In genomic region chr12:15278816-15279658, GRCh38 we compare ENCODE assay signal across 10 cellular contexts. TPM values are rescaled to one million over a fixed set of nuclear protein-coding genes. Genes with fewer than 3 reads are reported as not detected.
DNase-seq lines count a peak whose midpoint lies in the region; ATAC-seq, FAIRE-seq and TF ChIP-seq lines count a peak whose summit lies in the region.
"Had no signal": no experiment of that assay in that cellular context is flagged by ENCODE, and none has a peak within 500 bp of the region (broad histone marks: within the 10 kb centered on the region; RNA-seq: fewer than 3 reads in every experiment).

No MANE protein-coding gene starts in this region.

- peak; percentile 80 for ATAC-seq in HG02642 (IDR thresholded peaks at IDR 0.05; ENCODE audit: poor library complexity, unreplicated experiment)
- ATAC-seq in pancreas = peak; percentile 61 to 89 (median 82)

- no peaks in the 10 kb centered on the region for H3K36me3 ChIP-seq in pancreas

- H3K27ac ChIP-seq in pancreas = peak overlapping the region in 3 of 4 donors; percentile 65 to 77 (median 72)
- H3K27ac ChIP-seq: HL-60 had no signal

- no peaks in the 10 kb centered on the region for H3K9me3 ChIP-seq in pancreas

- no peak overlapping the region for H3K4me3 ChIP-seq in pancreas

- DNase-seq in Daoy (ENCODE audit: low read depth) (peak; percentile 90), NCI-H2196 treated with DMSO at 0.1 percent for 48 hours (lab: John Stamatoyannopoulos, UW; ENCODE audit: unreplicated experiment) (peak; percentile 3), epidermal melanocyte (ENCODE audit: insufficient read length, low spot score) (peak; percentile 61), pancreas (peak; percentile 33 to 68 (median 60)), kidney glomerular epithelial cell (lab: John Stamatoyannopoulos, UW) (no peak), hippocampal formation (lab: John Stamatoyannopoulos, UW) (no peak), NCI-H2227 treated with DMSO at 0.1 percent for 48 hours (lab: John Stamatoyannopoulos, UW) (no peak)

- H3K27me3 ChIP-seq in pancreas = no peaks in the 10 kb centered on the region

- intact Hi-C loops in pancreas (cut with DNase I) = loop anchor here in 1 of 3 donors (5.0 to 10.0 kb wide), 3 partner anchors 243 to 578 kb away; no protein-coding TSS in a partner anchor

- WGBS in pancreas, 2 donors = 23 to 24% methylated on average over 10 of the region's 10 CpGs

- no peak for TF ChIP-seq CTCF in pancreas (IDR thresholded peaks at IDR 0.05)

- FAIRE-seq in pancreas (lab: Jason Lieb, UNC) = no peak
- FAIRE-seq: colon had no signal

- H3K4me1 ChIP-seq in pancreas = peaks cover 0 to 4% (median 4%) of the 10 kb centered on the region in 3 donors

RNA-seq across cellular contexts. Expression of gene PTPRO, which starts 43.3 kb away (rescaled TPM):
- total RNA-seq in Daoy (2014; rRNA removed; shearing (Covaris generic)) = 1.5 and 3.0 TPM in 2 replicates
- total RNA-seq in pancreas = 1 to 10 TPM in 1 of 6 donors, under 1 TPM in 4, not detected in 1; 0.28 to 2.6 (median 0.55) TPM
- under 1 TPM; 0.11 to 0.19 TPM for polyA plus RNA-seq in pancreas

RNA-seq across cellular contexts. Expression of gene RERG, which starts 57.8 kb away (rescaled TPM):
- total RNA-seq in Daoy (2014; rRNA removed; shearing (Covaris generic)) = 0.40 TPM in 1 of 2 replicates, not detected in the other
- 10 to 100 TPM in 1 of 6 donors, 1 to 10 TPM in 5; 2.0 to 10.4 (median 5.2) TPM for total RNA-seq in pancreas
- 1 to 10 TPM; 6.4 to 6.7 TPM for polyA plus RNA-seq in pancreas

Comparison
In these comparisons a context has a peak if more than half of its experiments do, and no peak if none do; other contexts are left out.
1. DNase-seq: peak in Daoy (single experiment), NCI-H2196 treated with DMSO at 0.1 percent for 48 hours (single experiment), epidermal melanocyte (single experiment) and pancreas (6 of 6); none in kidney glomerular epithelial cell (single experiment), hippocampal formation (0 of 2) and NCI-H2227 treated with DMSO at 0.1 percent for 48 hours (single experiment).